ENCODE assay signal across 11 cellular contexts in the genomic region with DNA sequence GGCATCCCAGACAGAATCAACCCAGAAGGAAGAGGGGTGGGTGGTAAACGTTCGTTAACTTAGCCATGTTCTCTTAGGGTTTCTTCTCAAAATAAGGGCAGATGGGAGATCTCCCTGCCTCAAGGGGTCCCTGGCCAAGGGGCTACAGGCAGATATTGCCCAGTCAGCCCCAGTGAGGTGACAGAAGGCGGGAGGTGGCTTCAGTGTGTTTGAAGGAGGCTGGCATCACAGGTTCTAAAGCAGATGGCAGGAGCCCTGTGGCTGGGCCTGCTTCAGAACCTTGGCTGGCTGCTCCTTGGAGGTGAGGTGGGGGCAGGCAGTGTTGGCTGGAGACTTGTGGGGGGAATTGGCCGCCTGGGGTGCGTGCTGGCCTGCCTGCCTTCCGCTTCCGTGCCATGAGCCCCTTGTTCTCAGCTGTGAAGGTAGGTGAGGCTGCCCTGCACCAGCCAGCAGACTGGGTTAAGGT. TPM values are rescaled to one million over a fixed set of nuclear protein-coding genes. Genes with fewer than 3 reads are reported as not detected.
A peak's percentile ranks its signal among the peaks of the same experiment; 100 is the strongest.
DNase-seq lines count a peak whose midpoint lies in the region; ATAC-seq and TF ChIP-seq lines count a peak whose summit lies in the region.
"Had no signal": no experiment of that assay in that cellular context is flagged by ENCODE, and none has a peak within 500 bp of the region (broad histone marks: within the 10 kb centered on the region; RNA-seq: fewer than 3 reads in every experiment).

No MANE protein-coding gene starts in this region.

- H3K27ac ChIP-seq in CD4-positive, CD25-positive, alpha-beta regulatory T cell (ENCODE audit: insufficient read depth, low read length, poor library complexity, severe bottlenecking), result no peak overlapping the region
- no peak overlapping the region for H3K27ac ChIP-seq in H9 (ENCODE audit: insufficient read length, low read depth, low read length)
- H3K27ac ChIP-seq in PC-3 (ENCODE audit: low read length), result no peak overlapping the region
- peak overlapping the region in 1 of 4 donors; percentile 53 for H3K27ac ChIP-seq in Peyer's patch
- H3K27ac ChIP-seq: C4-2B, epithelial cell of prostate had no signal

- H2BK15ac ChIP-seq in H9 (ENCODE audit: low read depth, low read length), result no peak overlapping the region

- no peaks in the 10 kb centered on the region for H3K27me3 ChIP-seq in CD4-positive, CD25-positive, alpha-beta regulatory T cell (ENCODE audit: control insufficient read depth, insufficient read depth, low read length)
- no peaks in the 10 kb centered on the region for H3K27me3 ChIP-seq in H9 (ENCODE audit: insufficient read depth, low read length)
- H3K27me3 ChIP-seq in PC-3 (ENCODE audit: low read length), result no peaks in the 10 kb centered on the region
- no peaks in the 10 kb centered on the region for H3K27me3 ChIP-seq in Peyer's patch

- H4K91ac ChIP-seq in H9 (ENCODE audit: insufficient read length, low read depth, low read length), result no peak overlapping the region

- no peaks in the 10 kb centered on the region for H3K9me3 Mint-ChIP-seq in CD4-positive, CD25-positive, alpha-beta regulatory T cell
- no peaks in the 10 kb centered on the region; a peak in 2 of 5 replicates for H3K9me3 Mint-ChIP-seq in H9
- H3K9me3 Mint-ChIP-seq in brain, result peaks cover 0 to 13% (median 2%) of the 10 kb centered on the region in 5 experiments
- peaks cover 0 to 2% (median 0%) of the 10 kb centered on the region in 7 donors for H3K9me3 Mint-ChIP-seq in naive B cell

- H2BK12ac ChIP-seq in H9 (ENCODE audit: insufficient read length, low read depth, low read length), result no peak overlapping the region

- H3K9me2 ChIP-seq in PC-3 (replicated peaks; ENCODE audit: low read length), result no peaks in the 10 kb centered on the region

- no peaks in the 10 kb centered on the region for H3K27me3 Mint-ChIP-seq in CD4-positive, CD25-positive, alpha-beta regulatory T cell
- H3K27me3 Mint-ChIP-seq in H9 (ENCODE audit: low read depth) (no peaks in the 10 kb centered on the region), brain (peaks cover 6% of the 10 kb centered on the region), naive B cell (no peaks in the 10 kb centered on the region)

- peaks cover 47% of the 10 kb centered on the region for H3K4me1 ChIP-seq in CD4-positive, CD25-positive, alpha-beta regulatory T cell (ENCODE audit: control insufficient read depth, insufficient read depth, low read length, poor library complexity, severe bottlenecking)
- H3K4me1 ChIP-seq in H9 (ENCODE audit: insufficient read depth, low read length) (peaks cover 10% of the 10 kb centered on the region; the same call in 1 of the 2 replicates), PC-3 (ENCODE audit: insufficient read depth, low read length) (peaks cover 44% of the 10 kb centered on the region), Peyer's patch (peaks cover 11 to 61% (median 27%) of the 10 kb centered on the region in 4 donors)

- TF ChIP-seq CTCF in H9 (conservative IDR thresholded peaks at IDR 0.05), result no peak
- no peak for TF ChIP-seq CTCF in brain (conservative IDR thresholded peaks at IDR 0.05)
- no peak for TF ChIP-seq CTCF in PC-3 (conservative IDR thresholded peaks at IDR 0.05; ENCODE audit: low read depth, low read length)
- no peak for TF ChIP-seq CTCF in Peyer's patch (IDR thresholded peaks at IDR 0.05)

- no peaks in the 10 kb centered on the region for H4K20me1 ChIP-seq in H9 (ENCODE audit: control insufficient read depth, insufficient read depth, insufficient read length)
- peaks cover 90% of the 10 kb centered on the region for H4K20me1 ChIP-seq in PC-3 (ENCODE audit: low read length)

- H2AFZ ChIP-seq in H9 (ENCODE audit: low read length) (no peak overlapping the region), PC-3 (ENCODE audit: low read length) (no peak overlapping the region)
- H2AFZ ChIP-seq: GM23338 had no signal

- POLR2A ChIA-PET in PC-3 (lab: Charles Lee; ENCODE audit: unreplicated experiment), result no interaction called here

- WGBS in H9 (ENCODE audit: extremely low coverage, insufficient read length, low lambda C conversion rate), result no CpG with 5 or more reads among the region's 7 CpGs

- CTCF ChIA-PET in PC-3 (lab: Charles Lee), result no interaction called here

- H3K4me3 Mint-ChIP-seq in CD4-positive, CD25-positive, alpha-beta regulatory T cell, result no peak overlapping the region
- no peak overlapping the region for H3K4me3 Mint-ChIP-seq in H9
- peak overlapping the region in 2 of 5 experiments; percentile 7 to 66 for H3K4me3 Mint-ChIP-seq in brain
- peak overlapping the region in 1 of 8 donors; percentile 21 for H3K4me3 Mint-ChIP-seq in naive B cell
- H3K4me3 Mint-ChIP-seq: GM23338 had no signal

- peak overlapping the region; percentile 81 to 97 (median 96) for H3K27ac Mint-ChIP-seq in CD4-positive, CD25-positive, alpha-beta regulatory T cell
- H3K27ac Mint-ChIP-seq in H9 (peak overlapping the region; percentile 34 to 89 (median 44); a peak in 2 of 7 replicates), brain (peak overlapping the region; percentile 4 to 96 (median 78)), naive B cell (peak overlapping the region in 5 of 6 donors; percentile 31 to 68 (median 50))
- H3K27ac Mint-ChIP-seq: GM23338 had no signal

- H3K4me2 ChIP-seq in H9 (ENCODE audit: insufficient read depth, insufficient read length, low read length), result no peak overlapping the region
- no peak overlapping the region for H3K4me2 ChIP-seq in PC-3 (ENCODE audit: low read length)
- H3K4me2 ChIP-seq: GM23338 had no signal

- no peak overlapping the region for H2BK20ac ChIP-seq in H9 (ENCODE audit: low read depth, low read length, poor library complexity, severe bottlenecking)

- no peak overlapping the region for H3T11ph ChIP-seq in H9 (ENCODE audit: low read length)

- no peaks in the 10 kb centered on the region for H3K36me3 ChIP-seq in CD4-positive, CD25-positive, alpha-beta regulatory T cell (ENCODE audit: control insufficient read depth, insufficient read depth, low read length)
- H3K36me3 ChIP-seq in PC-3 (ENCODE audit: low read depth, low read length) (peaks cover 24% of the 10 kb centered on the region), Peyer's patch (peaks cover 0 to 4% (median 0%) of the 10 kb centered on the region in 3 donors)

- TF ChIP-seq POLR2A in Peyer's patch (IDR thresholded peaks at IDR 0.05), result no peak

- no TSS peak for BruUV-seq in PC-3 (replicated peaks; lab: Mats Ljungman, UMichigan)

- no peak overlapping the region for H3K4me3 ChIP-seq in CD4-positive, CD25-positive, alpha-beta regulatory T cell (ENCODE audit: low read depth, low read length)
- H3K4me3 ChIP-seq in PC-3 (ENCODE audit: low read length) (no peak overlapping the region), Peyer's patch (no peak overlapping the region)
- H3K4me3 ChIP-seq: GM23338 had no signal

- H3K79me2 ChIP-seq in H9 (ENCODE audit: insufficient read depth, low read length) (no peaks in the 10 kb centered on the region), PC-3 (ENCODE audit: low read length) (peaks cover 100% of the 10 kb centered on the region)

- H3K18ac ChIP-seq in H9 (ENCODE audit: insufficient read length, low read depth, low read length), result peak overlapping the region; percentile 31

- H3K14ac ChIP-seq in H9 (ENCODE audit: insufficient read depth, low read length), result peak overlapping the region; percentile 25; the same call in 1 of the 2 replicates

- H3K4ac ChIP-seq in H9 (ENCODE audit: low read depth, low read length), result no peak overlapping the region

- H3K9ac ChIP-seq in H9 (ENCODE audit: extremely low read depth, insufficient read length, low read length) (no peak overlapping the region), PC-3 (ENCODE audit: low read length) (no peak overlapping the region)

- DNase-seq in CD4-positive, CD25-positive, alpha-beta regulatory T cell, result no peak
- no peak for DNase-seq in H9
- no peak for DNase-seq in naive B cell
- no peak for DNase-seq in PC-3
- DNase-seq in Peyer's patch, result no peak
- DNase-seq in hippocampal formation (lab: John Stamatoyannopoulos, UW), result no peak
- DNase-seq: activated CD8-positive, alpha-beta memory T cell treated with anti-CD3 and anti-CD28 coated beads for 24 hours had no signal

- H2AK5ac ChIP-seq in H9 (ENCODE audit: insufficient read length, low read length), result no peak overlapping the region

- H2BK5ac ChIP-seq in H9 (ENCODE audit: insufficient read length, low read length), result no peak overlapping the region

- H3K56ac ChIP-seq in H9 (ENCODE audit: insufficient read length, low read depth, low read length), result no peak overlapping the region

- H4K5ac ChIP-seq in H9 (ENCODE audit: insufficient read length, low read depth, low read length), result no peak overlapping the region

- no peak for ATAC-seq in CD4-positive, CD25-positive, alpha-beta regulatory T cell (ENCODE audit: low read depth in 2 of 2)
- ATAC-seq in naive B cell (ENCODE audit: low read depth in 2 of 2) (no peak), PC-3 (no peak)
- ATAC-seq: GM23338 had no signal

- H3F3A ChIP-seq in PC-3 (ENCODE audit: low read length, unreplicated experiment), result no peaks in the 10 kb centered on the region

- H3K23me2 ChIP-seq in H9 (ENCODE audit: insufficient read length, low read depth, low read length, poor library complexity, severe bottlenecking), result no peaks in the 10 kb centered on the region

- no peak overlapping the region for H3K23ac ChIP-seq in H9 (ENCODE audit: insufficient read length, low read depth, low read length)

- H4K8ac ChIP-seq in H9 (replicated peaks; ENCODE audit: insufficient read length, low read depth, low read length), result no peak overlapping the region

- intact Hi-C loops in PC-3 (cut with micrococcal nuclease), result no loop called here

- H3K4me1 Mint-ChIP-seq in CD4-positive, CD25-positive, alpha-beta regulatory T cell, result peaks cover 5 to 84% (median 40%) of the 10 kb centered on the region in 4 donors
- H3K4me1 Mint-ChIP-seq in H9, result peaks cover 54 to 69% of the 10 kb centered on the region in 2 experiments
- peaks cover 76% of the 10 kb centered on the region for H3K4me1 Mint-ChIP-seq in brain
- H3K4me1 Mint-ChIP-seq in naive B cell, result peaks cover 67 to 81% (median 80%) of the 10 kb centered on the region in 3 donors

- H2BK120ac ChIP-seq in H9 (ENCODE audit: low read depth, low read length, poor library complexity, severe bottlenecking), result no peak overlapping the region

- H3K9me3 ChIP-seq in CD4-positive, CD25-positive, alpha-beta regulatory T cell (ENCODE audit: control insufficient read depth in 2 of 2, low read length in 2 of 2), result no peaks in the 10 kb centered on the region
- H3K9me3 ChIP-seq in H9 (ENCODE audit: control insufficient read depth, low read depth, low read length) (no peaks in the 10 kb centered on the region), PC-3 (ENCODE audit: low read length) (no peaks in the 10 kb centered on the region), Peyer's patch (no peaks in the 10 kb centered on the region)

- H3K79me1 ChIP-seq in H9 (ENCODE audit: insufficient read depth, low read depth, low read length, poor library complexity, severe bottlenecking), result no peaks in the 10 kb centered on the region

- H3K36me3 Mint-ChIP-seq in CD4-positive, CD25-positive, alpha-beta regulatory T cell, result peaks cover 15% of the 10 kb centered on the region
- H3K36me3 Mint-ChIP-seq in H9 (ENCODE audit: insufficient read depth in 1 of 3, low read depth in 3 of 3) (peaks cover 0 to 11% (median 0%) of the 10 kb centered on the region in 3 experiments; a peak in 1 of 7 replicates), brain (peaks cover 21% of the 10 kb centered on the region), naive B cell (no peaks in the 10 kb centered on the region)

RNA-seq across cellular contexts. Expression of gene HPCAL1, which starts 23.5 kb away (rescaled TPM):
- 33.8 TPM for total RNA-seq in CD4-positive, CD25-positive, alpha-beta regulatory T cell
- 10 to 100 TPM; 80.6 to 95.6 (median 87.7) TPM for polyA plus RNA-seq in CD4-positive, CD25-positive, alpha-beta regulatory T cell
- total RNA-seq in H9 (2021) (4.7 and 5.9 TPM in 2 replicates), PC-3 (2014; rRNA removed) (312 and 339 TPM in 2 replicates), Peyer's patch (100 to 1,000 TPM; 123 to 270 (median 156) TPM)
- polyA plus RNA-seq in brain (ENCODE audit: insufficient read depth, low read depth, low replicate concordance) (85.6 TPM), naive B cell (ENCODE audit: low read depth in 6 of 6) (10 to 100 TPM; 49.1 to 92.1 (median 66.7) TPM)

Comparison
In these comparisons a context has a peak if more than half of its experiments do, and no peak if none do; other contexts are left out.
1. H3K27ac Mint-ChIP-seq: peak in every context shown above with its lines; median percentile 96 in CD4-positive, CD25-positive, alpha-beta regulatory T cell; 78 in brain; 50 in naive B cell; 44 in H9.